ENCODE assay signal across 8 cellular contexts in genomic region chr6:11538049-11538798, GRCh38. TPM values are rescaled to one million over a fixed set of nuclear protein-coding genes. Genes with fewer than 3 reads are reported as not detected.
DNase-seq lines count a peak whose midpoint lies in the region; ATAC-seq and TF ChIP-seq lines count a peak whose summit lies in the region.

No MANE protein-coding gene starts in this region.

- CTCF ChIA-PET in A673 (lab: Charles Lee) = no interaction called here

- peaks cover 14% of the 10 kb centered on the region for H3K4me1 ChIP-seq in A673 (ENCODE audit: insufficient read depth, low read length, poor library complexity, severe bottlenecking)
- peaks cover 31% of the 10 kb centered on the region for H3K4me1 ChIP-seq in OCI-LY3 (ENCODE audit: low read length)
- H3K4me1 ChIP-seq in parathyroid adenoma = no peaks in the 10 kb centered on the region

- no peaks in the 10 kb centered on the region for H3K36me3 ChIP-seq in A673 (ENCODE audit: insufficient read depth, low read length, poor library complexity, severe bottlenecking)
- H3K36me3 ChIP-seq in OCI-LY3 (replicated peaks; ENCODE audit: low read depth, low read length) = peaks cover 6% of the 10 kb centered on the region
- H3K36me3 ChIP-seq in parathyroid adenoma (ENCODE audit: control insufficient read depth, insufficient read depth, low read length) = no peaks in the 10 kb centered on the region

- H3K27ac Mint-ChIP-seq in activated naive CD4-positive, alpha-beta T cell treated with anti-CD3 and anti-CD28 coated beads, Interleukin-2, amount 50 U/mL, for 72 hours = peak overlapping the region; percentile 35 to 77

- POLR2A ChIA-PET in A673 (lab: Charles Lee; ENCODE audit: low non-redundant PET) = no interaction called here

- no peak overlapping the region; the same call in 1 of the 2 replicates for H2AFZ ChIP-seq in OCI-LY3 (ENCODE audit: low read depth, low read length)
- H2AFZ ChIP-seq in parathyroid adenoma = peak overlapping the region; percentile 95

- ATAC-seq in GM18505 (IDR thresholded peaks at IDR 0.05; ENCODE audit: unreplicated experiment) (peak; percentile 18), HG03025 (IDR thresholded peaks at IDR 0.05; ENCODE audit: low FRiP score, unreplicated experiment) (peak; percentile 5), Right ventricle myocardium superior (ENCODE audit: poor library complexity) (peak; percentile 8)
- peak in 1 of 2 donors; percentile 4 for ATAC-seq in activated naive CD4-positive, alpha-beta T cell treated with anti-CD3 and anti-CD28 coated beads, Interleukin-2, amount 50 U/mL, for 72 hours

- TF ChIP-seq CTCF in A673 (conservative IDR thresholded peaks at IDR 0.05; ENCODE audit: low read depth, low read length) (no peak), OCI-LY3 (IDR thresholded peaks at IDR 0.05; ENCODE audit: low read depth, low read length) (no peak), parathyroid adenoma (IDR thresholded peaks at IDR 0.05) (no peak)

- intact Hi-C loops in A673 (cut with micrococcal nuclease; ENCODE audit: unreplicated experiment) (no loop called here), Right ventricle myocardium superior (cut with DNase I) (no loop called here)

- H3K27me3 ChIP-seq in A673 (replicated peaks; ENCODE audit: insufficient read depth, low read depth, low read length, poor library complexity) (no peaks in the 10 kb centered on the region), OCI-LY3 (ENCODE audit: low read depth, low read length) (no peaks in the 10 kb centered on the region), parathyroid adenoma (ENCODE audit: control insufficient read depth, insufficient read depth, low read length) (no peaks in the 10 kb centered on the region)

- H4K20me1 ChIP-seq in OCI-LY3 (ENCODE audit: insufficient read depth, low read length) = peaks cover 33% of the 10 kb centered on the region

- H3K79me2 ChIP-seq in OCI-LY3 (ENCODE audit: low read length) (peaks cover 56% of the 10 kb centered on the region), parathyroid adenoma (no peaks in the 10 kb centered on the region)

- no peaks in the 10 kb centered on the region for H3K9me3 ChIP-seq in A673 (ENCODE audit: low read depth, low read length, poor library complexity, severe bottlenecking)
- H3K9me3 ChIP-seq in OCI-LY3 (ENCODE audit: insufficient read depth, low read length) = no peaks in the 10 kb centered on the region
- H3K9me3 ChIP-seq in parathyroid adenoma (ENCODE audit: control insufficient read depth, low read length) = no peaks in the 10 kb centered on the region

- peak overlapping the region; percentile 79 for H3K9ac ChIP-seq in OCI-LY3 (ENCODE audit: low read length)
- peak overlapping the region; percentile 55 for H3K9ac ChIP-seq in parathyroid adenoma

- peak overlapping the region; percentile 91 for H3K4me3 ChIP-seq in A673 (ENCODE audit: low read depth, low read length, poor library complexity, severe bottlenecking)
- peak overlapping the region; percentile 88 for H3K4me3 ChIP-seq in OCI-LY3 (ENCODE audit: low read length)
- peak overlapping the region; percentile 83 for H3K4me3 ChIP-seq in parathyroid adenoma (ENCODE audit: low read depth, low read length)

- H3K27ac ChIP-seq in A673 (ENCODE audit: low read depth, low read length, poor library complexity, severe bottlenecking) (peak overlapping the region; percentile 79), OCI-LY3 (ENCODE audit: low read length) (peak overlapping the region; percentile 81), parathyroid adenoma (peak overlapping the region; percentile 57)

- no peaks in the 10 kb centered on the region for H3K9me3 Mint-ChIP-seq in activated naive CD4-positive, alpha-beta T cell treated with anti-CD3 and anti-CD28 coated beads, Interleukin-2, amount 50 U/mL, for 72 hours

- no peaks in the 10 kb centered on the region for H3K36me3 Mint-ChIP-seq in activated naive CD4-positive, alpha-beta T cell treated with anti-CD3 and anti-CD28 coated beads, Interleukin-2, amount 50 U/mL, for 72 hours

- no TSS peak for BruUV-seq in A673 (replicated peaks; lab: Mats Ljungman, UMichigan)

- TF ChIP-seq POLR2A in GM18505 (IDR thresholded peaks at IDR 0.05; ENCODE audit: borderline replicate concordance, extremely low read depth, insufficient read depth, insufficient read length) = no peak

- peak overlapping the region; percentile 94 for H3K4me2 ChIP-seq in OCI-LY3 (ENCODE audit: low read length)
- H3K4me2 ChIP-seq in parathyroid adenoma (ENCODE audit: low read length) = peak overlapping the region; percentile 92

- DNase-seq in A673 (ENCODE audit: low spot score) (peak; percentile 51), Right ventricle myocardium superior (peak; percentile 51), middle frontal gyrus (ENCODE audit: extremely low spot score, low spot score) (no peak)
- DNase-seq in activated naive CD4-positive, alpha-beta T cell treated with anti-CD3 and anti-CD28 coated beads, Interleukin-2, amount 50 U/mL, for 72 hours (ENCODE audit: low spot score in 2 of 2) = peak; percentile 27 to 60

RNA-seq across cellular contexts. Expression of gene TMEM170B, which starts 0.7 kb away (rescaled TPM):
- total RNA-seq in A673 (2021) = 9.5 and 11.4 TPM in 2 replicates
- total RNA-seq in activated naive CD4-positive, alpha-beta T cell treated with anti-CD3 and anti-CD28 coated beads, Interleukin-2, amount 50 U/mL, for 72 hours = 1 to 10 TPM in 1 of 2 donors, under 1 TPM in 1; 0.39 to 1.1 TPM
- total RNA-seq in Right ventricle myocardium superior = 4.5 TPM
